15 cellular contexts compared by ENCODE assay signal in genomic region chr14:90641111-90642010, GRCh38.
DNase-seq lines count a peak whose midpoint lies in the region; ATAC-seq and TF ChIP-seq lines count a peak whose summit lies in the region.
"Had no signal": no experiment of that assay in that cellular context is flagged by ENCODE, and none has a peak within 500 bp of the region (broad histone marks: within the 10 kb centered on the region; RNA-seq: fewer than 3 reads in every experiment).

No MANE protein-coding gene starts in this region.

- no peaks in the 10 kb centered on the region for H3K9me3 Mint-ChIP-seq in dendritic cell treated with granulocyte-macrophage colony-stimulating factor and Interleukin-4, amounts not matched to agents 40 ng/mL and 50 ng/mL, for 4 days
- H3K9me3 Mint-ChIP-seq: immature natural killer cell had no signal

- peak overlapping the region; percentile 65 for H3K9ac ChIP-seq in iPS-20b (ENCODE audit: low read depth, low read length)
- no peak overlapping the region for H3K9ac ChIP-seq in colonic mucosa (ENCODE audit: low read depth in 2 of 2, low read length in 2 of 2)
- H3K9ac ChIP-seq: GM23248 had no signal

- H3K4me1 Mint-ChIP-seq in dendritic cell treated with granulocyte-macrophage colony-stimulating factor and Interleukin-4, amounts not matched to agents 40 ng/mL and 50 ng/mL, for 4 days (ENCODE audit: low read depth): peaks cover 51% of the 10 kb centered on the region
- H3K4me1 Mint-ChIP-seq: immature natural killer cell, naive B cell had no signal

- TF ChIP-seq CTCF in retinal pigment epithelial cell (conservative IDR thresholded peaks at IDR 0.05; ENCODE audit: low read depth, low read length) (no peak), colonic mucosa (IDR thresholded peaks at IDR 0.05) (no peak)

- H3K4me3 Mint-ChIP-seq in dendritic cell treated with granulocyte-macrophage colony-stimulating factor and Interleukin-4, amounts not matched to agents 40 ng/mL and 50 ng/mL, for 4 days: no peak overlapping the region
- H3K4me3 Mint-ChIP-seq: immature natural killer cell, naive B cell had no signal

- in situ Hi-C loops in HAP-1 (cut with MboI; ENCODE audit: low sequenced_read_pairs): no loop called here

- H3K27me3 Mint-ChIP-seq in dendritic cell treated with granulocyte-macrophage colony-stimulating factor and Interleukin-4, amounts not matched to agents 40 ng/mL and 50 ng/mL, for 4 days: no peaks in the 10 kb centered on the region
- H3K27me3 Mint-ChIP-seq: naive B cell had no signal

- no peak for ATAC-seq in GM19452 (IDR thresholded peaks at IDR 0.05; ENCODE audit: unreplicated experiment)
- ATAC-seq: GM12878, PC-3 had no signal

- DNase-seq in HAP-1 (ENCODE audit: low spot score in 2 of 2): peak; percentile 74 to 80
- DNase-seq in retinal pigment epithelial cell (ENCODE audit: low read depth): peak; percentile 79
- DNase-seq in colonic mucosa: no peak
- no peak for DNase-seq in activated naive CD4-positive, alpha-beta T cell (lab: John Stamatoyannopoulos, UW)
- DNase-seq in activated CD4-positive, CD25-positive, alpha-beta regulatory T cell treated with anti-CD3 and anti-CD28 coated beads, Interleukin-2, amount 50 U/mL, for 72 hours: no peak
- DNase-seq: GM23248, immature natural killer cell, naive B cell, PC-3, T-helper 2 cell had no signal

- peak overlapping the region; percentile 62 for H3K27ac ChIP-seq in iPS-20b (ENCODE audit: low read length)
- no peak overlapping the region for H3K27ac ChIP-seq in colonic mucosa
- H3K27ac ChIP-seq: GM23248 had no signal

- H3K36me3 Mint-ChIP-seq in dendritic cell treated with granulocyte-macrophage colony-stimulating factor and Interleukin-4, amounts not matched to agents 40 ng/mL and 50 ng/mL, for 4 days (ENCODE audit: low read depth): peaks cover 43% of the 10 kb centered on the region
- H3K36me3 Mint-ChIP-seq: immature natural killer cell, naive B cell had no signal

- no peaks in the 10 kb centered on the region for H3K9me3 ChIP-seq in HAP-1
- H3K9me3 ChIP-seq in iPS-20b (ENCODE audit: insufficient read depth, low read depth, low read length): no peaks in the 10 kb centered on the region
- no peaks in the 10 kb centered on the region for H3K9me3 ChIP-seq in colonic mucosa

- intact Hi-C loops in dendritic cell treated with granulocyte-macrophage colony-stimulating factor and Interleukin-4, amounts not matched to agents 40 ng/mL and 50 ng/mL, for 4 days (cut with micrococcal nuclease): no loop called here
- intact Hi-C loops in colonic mucosa (cut with DNase I): no loop called here

- H3K4me1 ChIP-seq in HAP-1 (peaks cover 46% of the 10 kb centered on the region), iPS-20b (ENCODE audit: insufficient read depth, low read length) (peaks cover 45% of the 10 kb centered on the region), colonic mucosa (no peaks in the 10 kb centered on the region)

- H3K4me3 ChIP-seq in HAP-1: no peak overlapping the region
- H3K4me3 ChIP-seq in iPS-20b (ENCODE audit: low read length): peak overlapping the region; percentile 52; the same call in 1 of the 2 replicates
- no peak overlapping the region for H3K4me3 ChIP-seq in retinal pigment epithelial cell (ENCODE audit: low read length)
- H3K4me3 ChIP-seq in colonic mucosa: no peak overlapping the region
- H3K4me3 ChIP-seq: GM12878, GM23248 had no signal

- peak overlapping the region; percentile 51 for H3K27ac Mint-ChIP-seq in dendritic cell treated with granulocyte-macrophage colony-stimulating factor and Interleukin-4, amounts not matched to agents 40 ng/mL and 50 ng/mL, for 4 days
- H3K27ac Mint-ChIP-seq: immature natural killer cell had no signal

- H3K36me3 ChIP-seq in HAP-1 (replicated peaks): no peaks in the 10 kb centered on the region
- no peaks in the 10 kb centered on the region; the same call in 1 of the 2 replicates for H3K36me3 ChIP-seq in iPS-20b (ENCODE audit: insufficient read depth, low read depth, low read length)
- no peaks in the 10 kb centered on the region for H3K36me3 ChIP-seq in colonic mucosa
- H3K36me3 ChIP-seq: brain microvascular endothelial cell had no signal

- H3K27me3 ChIP-seq in HAP-1 (ENCODE audit: low read depth) (no peaks in the 10 kb centered on the region), iPS-20b (ENCODE audit: insufficient read depth, low read length) (no peaks in the 10 kb centered on the region), colonic mucosa (no peaks in the 10 kb centered on the region)
- H3K27me3 ChIP-seq: brain microvascular endothelial cell had no signal

Comparison
In these comparisons a context has a peak if more than half of its experiments do, and no peak if none do; other contexts are left out.
1. DNase-seq: peak in HAP-1 (2 of 2) and retinal pigment epithelial cell (single experiment); none in colonic mucosa (single experiment), activated naive CD4-positive, alpha-beta T cell (0 of 4) and activated CD4-positive, CD25-positive, alpha-beta regulatory T cell treated with anti-CD3 and anti-CD28 coated beads, Interleukin-2, amount 50 U/mL, for 72 hours (single experiment).